Comparison of ENCODE assay signal across 11 cellular contexts in the genomic region with DNA sequence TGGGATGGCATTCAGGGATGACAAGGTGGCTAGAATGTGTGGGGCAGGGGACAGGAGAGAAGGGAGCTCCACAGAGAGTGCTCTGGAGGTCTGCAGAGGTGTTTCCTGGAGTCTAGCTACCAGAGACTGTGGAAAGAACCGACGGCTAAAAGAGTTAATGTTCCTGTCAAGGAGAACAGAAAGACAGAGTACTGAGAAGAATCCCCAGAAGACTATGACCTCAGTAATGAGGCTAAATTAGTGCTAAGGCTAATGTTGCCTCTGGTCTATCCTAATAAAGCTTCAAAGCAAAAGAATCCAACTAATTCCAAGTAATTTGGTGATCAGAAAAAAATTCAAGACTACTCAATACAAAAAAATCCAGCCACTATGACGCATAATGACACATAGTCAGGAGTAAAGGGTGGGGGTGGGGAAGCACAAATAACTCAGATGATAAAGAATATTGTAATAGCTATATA. TPM values are rescaled to one million over a fixed set of nuclear protein-coding genes. Genes with fewer than 3 reads are reported as not detected.
DNase-seq lines count a peak whose midpoint lies in the region; ATAC-seq and TF ChIP-seq lines count a peak whose summit lies in the region.
"Had no signal": no experiment of that assay in that cellular context is flagged by ENCODE, and none has a peak within 500 bp of the region (broad histone marks: within the 10 kb centered on the region; RNA-seq: fewer than 3 reads in every experiment).

No MANE protein-coding gene starts in this region.

- H3K36me3 ChIP-seq in breast epithelium, result no peaks in the 10 kb centered on the region
- peaks cover 8 to 19% (median 9%) of the 10 kb centered on the region in 3 donors for H3K36me3 ChIP-seq in tibial artery

- no peaks in the 10 kb centered on the region for H3K9me3 ChIP-seq in breast epithelium
- no peaks in the 10 kb centered on the region for H3K9me3 ChIP-seq in tibial artery

- H3K4me3 ChIP-seq in breast epithelium, result no peak overlapping the region
- H3K4me3 ChIP-seq in tibial artery, result peak overlapping the region in 1 of 2 donors; percentile 0

- ATAC-seq in HG03571 (IDR thresholded peaks at IDR 0.05; ENCODE audit: unreplicated experiment), result no peak

- TF ChIP-seq POLR2A in breast epithelium (IDR thresholded peaks at IDR 0.05), result no peak

- H3K27ac ChIP-seq in breast epithelium (peak overlapping the region; percentile 41 to 54), tibial artery (peak overlapping the region; percentile 60 to 73)

- DNase-seq in HS-27A (ENCODE audit: low read depth) (peak; percentile 91), breast epithelium (ENCODE audit: low spot score in 2 of 2) (no peak), islet precursor cell (peak; percentile 64), tibial artery (no peak), T-helper 9 cell (no peak), iPS-NIHi7 (ENCODE audit: extremely low spot score) (no peak)
- DNase-seq in stimulated activated CD4-positive, alpha-beta T cell treated with anti-CD3 and anti-CD28 coated beads, Interleukin-15, amount 100 ng/mL, for 24 hours, result no peak
- DNase-seq: activated T-cell treated with anti-CD3 and anti-CD28 coated beads, Interleukin-2, amount 50 U/mL, for 48 hours; naive B cell; NCI-H2029 had no signal

- H3K27me3 ChIP-seq in breast epithelium (no peaks in the 10 kb centered on the region), tibial artery (no peaks in the 10 kb centered on the region)

- TF ChIP-seq CTCF in breast epithelium (IDR thresholded peaks at IDR 0.05) (no peak), tibial artery (IDR thresholded peaks at IDR 0.05) (no peak)

- no peaks in the 10 kb centered on the region for H3K4me1 ChIP-seq in breast epithelium
- H3K4me1 ChIP-seq in tibial artery, result peaks cover 0 to 97% (median 34%) of the 10 kb centered on the region in 4 donors

- intact Hi-C loops in breast epithelium (cut with DNase I; ENCODE audit: low total_unique reads) (no loop called here), tibial artery (cut with DNase I; ENCODE audit: low total_unique reads) (loop anchor here (5.0 kb wide), 1 partner anchor 41 kb away; no protein-coding TSS in a partner anchor)

RNA-seq across cellular contexts. Expression of a gene that starts 44.7 kb away (rescaled TPM):
- 100 to 1,000 TPM in 1 of 3 donors, 10 to 100 TPM in 2; 87.8 to 203 (median 90.2) TPM for total RNA-seq in breast epithelium

Comparison
In these comparisons a context has a peak if more than half of its experiments do, and no peak if none do; other contexts are left out.
1. DNase-seq: peak in HS-27A (single experiment) and islet precursor cell (single experiment); none in breast epithelium (0 of 2), tibial artery (0 of 2), T-helper 9 cell (single experiment), iPS-NIHi7 (single experiment) and stimulated activated CD4-positive, alpha-beta T cell treated with anti-CD3 and anti-CD28 coated beads, Interleukin-15, amount 100 ng/mL, for 24 hours (single experiment).